ENCODE assay signal across 8 cellular contexts in the genomic region with DNA sequence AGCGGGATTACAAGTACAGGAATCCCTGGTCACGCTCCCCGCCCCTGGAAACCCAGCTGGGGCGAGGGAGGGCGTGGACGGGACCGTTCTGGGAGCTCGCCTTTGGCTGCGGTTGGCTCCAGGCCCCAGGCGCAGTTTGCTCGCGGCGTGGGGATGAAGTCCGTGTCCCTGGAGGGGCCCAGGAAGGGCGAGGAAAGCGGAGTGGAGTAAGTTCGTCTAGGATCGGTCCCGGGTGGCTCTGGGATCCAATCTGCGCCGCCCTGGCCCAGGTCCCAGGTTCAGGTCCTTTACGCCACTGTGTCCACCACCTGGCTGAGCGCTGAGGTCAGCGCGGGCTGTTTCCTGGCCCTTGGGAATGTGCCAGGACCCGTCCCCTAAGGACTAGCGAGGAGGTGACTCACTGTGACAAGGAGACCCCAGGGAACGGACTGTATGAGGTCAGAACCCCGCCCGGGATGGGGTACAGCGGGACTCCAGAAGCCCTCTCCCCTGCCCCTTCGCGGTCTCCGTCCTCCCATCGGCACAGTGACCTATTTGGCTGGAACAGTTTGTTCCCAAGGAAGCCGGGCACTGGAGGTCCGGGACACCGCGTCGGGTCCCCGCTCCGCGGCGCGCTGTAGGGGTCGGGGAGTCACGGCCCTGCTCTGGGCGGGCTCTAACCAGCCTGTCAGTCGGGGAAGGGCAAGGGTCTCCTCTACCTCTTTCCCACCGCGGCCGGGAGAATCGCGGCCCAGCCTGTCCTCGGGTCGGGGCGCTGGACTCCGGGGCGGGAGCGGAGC. TPM values are rescaled to one million over a fixed set of nuclear protein-coding genes. Genes with fewer than 3 reads are reported as not detected.
DNase-seq lines count a peak whose midpoint lies in the region; ATAC-seq and TF ChIP-seq lines count a peak whose summit lies in the region.

No MANE protein-coding gene starts in this region.

- H3K27me3 ChIP-seq in CD4-positive, CD25-positive, alpha-beta regulatory T cell (ENCODE audit: control insufficient read depth, insufficient read depth, low read length), result no peaks in the 10 kb centered on the region
- H3K27me3 ChIP-seq in HL-60 (ENCODE audit: insufficient read depth, poor library complexity, severe bottlenecking), result peaks cover 16% of the 10 kb centered on the region
- no peaks in the 10 kb centered on the region for H3K27me3 ChIP-seq in subcutaneous abdominal adipose tissue (ENCODE audit: control insufficient read depth in 5 of 5, insufficient read depth in 4 of 5, low read length in 5 of 5)

- H3K27ac Mint-ChIP-seq in CD4-positive, CD25-positive, alpha-beta regulatory T cell, result peak overlapping the region; percentile 60 to 91 (median 90)

- H3K9ac ChIP-seq in subcutaneous abdominal adipose tissue (ENCODE audit: low read length in 5 of 5), result peak overlapping the region; percentile 81 to 99 (median 96)

- DNase-seq in CD4-positive, CD25-positive, alpha-beta regulatory T cell, result peak; percentile 4 to 32 (median 19)
- DNase-seq in HL-60 (ENCODE audit: low read depth in 1 of 2, low spot score in 1 of 2), result no peak
- peak; percentile 28 for DNase-seq in effector CD4-positive, alpha-beta T cell
- peak; percentile 32 for DNase-seq in medulla oblongata (ENCODE audit: extremely low spot score)
- no peak for DNase-seq in amniotic stem cell (lab: John Stamatoyannopoulos, UW)

- TF ChIP-seq CTCF in HL-60 (IDR thresholded peaks at IDR 0.05; ENCODE audit: insufficient read depth, low read length), result no peak
- TF ChIP-seq CTCF in VCaP (conservative IDR thresholded peaks at IDR 0.05), result no peak

- peak overlapping the region; percentile 64 for H3K4me3 ChIP-seq in CD4-positive, CD25-positive, alpha-beta regulatory T cell (ENCODE audit: low read depth, low read length)
- H3K4me3 ChIP-seq in HL-60 (replicated peaks; ENCODE audit: insufficient read depth, low read length), result peak overlapping the region; percentile 57
- H3K4me3 ChIP-seq in subcutaneous abdominal adipose tissue (ENCODE audit: low read depth in 1 of 5, low read length in 5 of 5), result peak overlapping the region; percentile 76 to 99 (median 90)

- H3K4me1 ChIP-seq in CD4-positive, CD25-positive, alpha-beta regulatory T cell (ENCODE audit: control insufficient read depth, insufficient read depth, low read length, poor library complexity, severe bottlenecking), result peaks cover 47% of the 10 kb centered on the region
- peaks cover 7 to 59% (median 44%) of the 10 kb centered on the region in 5 donors for H3K4me1 ChIP-seq in subcutaneous abdominal adipose tissue (ENCODE audit: control insufficient read depth in 5 of 5, insufficient read depth in 5 of 5, low read length in 5 of 5)

- no peaks in the 10 kb centered on the region for H3K9me3 Mint-ChIP-seq in CD4-positive, CD25-positive, alpha-beta regulatory T cell

- H3K9me3 ChIP-seq in CD4-positive, CD25-positive, alpha-beta regulatory T cell (ENCODE audit: control insufficient read depth in 2 of 2, low read length in 2 of 2), result no peaks in the 10 kb centered on the region
- H3K9me3 ChIP-seq in subcutaneous abdominal adipose tissue (ENCODE audit: control insufficient read depth in 5 of 5, low read length in 5 of 5), result no peaks in the 10 kb centered on the region

- no peak for ATAC-seq in CD4-positive, CD25-positive, alpha-beta regulatory T cell (ENCODE audit: low read depth in 2 of 2)
- ATAC-seq in GM18870 (IDR thresholded peaks at IDR 0.05; ENCODE audit: unreplicated experiment), result no peak

- peaks cover 14% of the 10 kb centered on the region for H3K27me3 Mint-ChIP-seq in CD4-positive, CD25-positive, alpha-beta regulatory T cell

- H3K4me1 Mint-ChIP-seq in CD4-positive, CD25-positive, alpha-beta regulatory T cell, result peaks cover 13 to 49% (median 30%) of the 10 kb centered on the region in 4 donors

- H3K27ac ChIP-seq in CD4-positive, CD25-positive, alpha-beta regulatory T cell (ENCODE audit: insufficient read depth, low read length, poor library complexity, severe bottlenecking), result peak overlapping the region; percentile 67
- H3K27ac ChIP-seq in HL-60 (replicated peaks), result no peak overlapping the region
- H3K27ac ChIP-seq in VCaP, result peak overlapping the region; percentile 76
- H3K27ac ChIP-seq in subcutaneous abdominal adipose tissue (ENCODE audit: low read depth, low read length), result peak overlapping the region; percentile 99

- H3K36me3 ChIP-seq in CD4-positive, CD25-positive, alpha-beta regulatory T cell (ENCODE audit: control insufficient read depth, insufficient read depth, low read length), result peaks cover under 1% of the 10 kb centered on the region
- peaks cover 0 to 25% (median 19%) of the 10 kb centered on the region in 5 donors for H3K36me3 ChIP-seq in subcutaneous abdominal adipose tissue (ENCODE audit: control insufficient read depth in 5 of 5, insufficient read depth in 5 of 5, low read length in 5 of 5)

- H3K36me3 Mint-ChIP-seq in CD4-positive, CD25-positive, alpha-beta regulatory T cell, result no peaks in the 10 kb centered on the region

- peak overlapping the region; percentile 90 to 100 (median 94) for H3K4me3 Mint-ChIP-seq in CD4-positive, CD25-positive, alpha-beta regulatory T cell

RNA-seq across cellular contexts. Expression of gene CDKN1A, which starts 0.7 kb away (rescaled TPM):
- total RNA-seq in CD4-positive, CD25-positive, alpha-beta regulatory T cell, result 115 TPM
- 1 to 10 TPM; 1.4 to 2.6 (median 1.5) TPM for polyA plus RNA-seq in CD4-positive, CD25-positive, alpha-beta regulatory T cell

RNA-seq across cellular contexts. Expression of gene RAB44, which starts 18.4 kb away (rescaled TPM):
- total RNA-seq in CD4-positive, CD25-positive, alpha-beta regulatory T cell, result 0.27 TPM
- not detected for polyA plus RNA-seq in CD4-positive, CD25-positive, alpha-beta regulatory T cell

Comparison
In these comparisons a context has a peak if more than half of its experiments do, and no peak if none do; other contexts are left out.
1. DNase-seq: peak in CD4-positive, CD25-positive, alpha-beta regulatory T cell (3 of 3), effector CD4-positive, alpha-beta T cell (single experiment) and medulla oblongata (single experiment); none in HL-60 (0 of 2) and amniotic stem cell (single experiment).
2. Peak in every context shown above with its lines, with median percentiles within 50 percentile points of each other: H3K4me3 ChIP-seq.